18 cellular contexts compared by ENCODE assay signal in genomic region chr3:194308635-194309213, GRCh38. TPM values are rescaled to one million over a fixed set of nuclear protein-coding genes. Genes with fewer than 3 reads are reported as not detected.
DNase-seq lines count a peak whose midpoint lies in the region; FAIRE-seq and TF ChIP-seq lines count a peak whose summit lies in the region.
"Had no signal": no experiment of that assay in that cellular context is flagged by ENCODE, and none has a peak within 500 bp of the region (broad histone marks: within the 10 kb centered on the region; RNA-seq: fewer than 3 reads in every experiment).

No MANE protein-coding gene starts in this region.

- no peak overlapping the region for H3K27ac ChIP-seq in H1 (ENCODE audit: low read depth, low read length)
- no peak overlapping the region for H3K27ac ChIP-seq in esophagus squamous epithelium

- CTCF ChIA-PET in H1 (lab: Charles Lee; ENCODE audit: partially characterized antibody): interaction anchor here (1.0 to 3.5 kb wide), 6 partner anchors 8 to 528 kb away, joined by 3 to 13 read pairs (median 6); no protein-coding TSS in a partner anchor
- CTCF ChIA-PET in Caco-2 (lab: Charles Lee): no interaction called here

- no peak overlapping the region for H3K23ac ChIP-seq in H1 (ENCODE audit: insufficient read length)

- peaks cover 0 to 8% (median 0%) of the 10 kb centered on the region in 4 experiments; a peak in 2 of 7 replicates for H3K27me3 ChIP-seq in H1 (replicated peaks in 1 of 4; ENCODE audit: control insufficient read depth in 3 of 4, extremely low read depth in 1 of 4, insufficient read depth in 3 of 4, low read length in 3 of 4)
- no peaks in the 10 kb centered on the region for H3K27me3 ChIP-seq in Caco-2 (replicated peaks; ENCODE audit: control insufficient read depth, insufficient read depth, low read length)
- peaks cover 0 to 10% (median 0%) of the 10 kb centered on the region in 4 donors for H3K27me3 ChIP-seq in esophagus squamous epithelium

- H3K4me3 ChIP-seq in H1 (ENCODE audit: extremely low read depth in 1 of 4, insufficient read depth in 2 of 4, low read depth in 3 of 4, low read length in 4 of 4) (no peak overlapping the region), Caco-2 (ENCODE audit: low read depth, low read length) (no peak overlapping the region), esophagus squamous epithelium (no peak overlapping the region)

- H3K56ac ChIP-seq in H1 (replicated peaks; ENCODE audit: insufficient read length, low read depth, low read length): no peak overlapping the region

- no peak for TF ChIP-seq RAD21 in H1 (IDR thresholded peaks at IDR 0.05 in 1 of 2, conservative IDR thresholded peaks at IDR 0.05 in 1 of 2; ENCODE audit: low read depth in 2 of 2, low read length in 2 of 2)

- peaks cover 2% of the 10 kb centered on the region; the same call in 1 of the 2 replicates for H3K23me2 ChIP-seq in H1 (ENCODE audit: low read depth, low read length)

- no peak for TF ChIP-seq CTCF in H1 (IDR thresholded peaks at IDR 0.05; ENCODE audit: control extremely low read depth in 1 of 3, insufficient read depth in 1 of 3, low read depth in 1 of 3, low read length in 3 of 3)
- TF ChIP-seq CTCF in type B pancreatic cell (conservative IDR thresholded peaks at IDR 0.05): no peak
- no peak for TF ChIP-seq CTCF in Caco-2 (IDR thresholded peaks at IDR 0.05; ENCODE audit: insufficient read depth in 1 of 2, low read depth in 1 of 2, low read length in 1 of 2, severe bottlenecking in 1 of 2, unreplicated experiment in 1 of 2)
- TF ChIP-seq CTCF in esophagus squamous epithelium (IDR thresholded peaks at IDR 0.05): no peak

- H2BK5ac ChIP-seq in H1 (ENCODE audit: low read depth, low read length): no peak overlapping the region

- no peaks in the 10 kb centered on the region for H3K79me1 ChIP-seq in H1 (ENCODE audit: low read depth, low read length)

- no peaks in the 10 kb centered on the region for H3K9me3 ChIP-seq in H1 (ENCODE audit: insufficient read depth in 2 of 2, low read depth in 1 of 2, low read length in 1 of 2)
- no peaks in the 10 kb centered on the region for H3K9me3 ChIP-seq in Caco-2
- no peaks in the 10 kb centered on the region for H3K9me3 ChIP-seq in esophagus squamous epithelium

- peak overlapping the region; percentile 80 for H3K4me3 Mint-ChIP-seq in type B pancreatic cell
- no peak overlapping the region for H3K4me3 Mint-ChIP-seq in Caco-2 (ENCODE audit: unreplicated experiment)
- H3K4me3 Mint-ChIP-seq: HFFc6 had no signal

- H2BK12ac ChIP-seq in H1 (ENCODE audit: low read depth, low read length): 0 out of 2 replicates have a peak overlapping the region, but pooled peaks have one; percentile 52

- no peak overlapping the region for H3K14ac ChIP-seq in H1 (ENCODE audit: insufficient read length)

- no TSS peak for BruUV-seq in Caco-2 (replicated peaks; lab: Mats Ljungman, UMichigan)

- H2BK120ac ChIP-seq in H1 (replicated peaks; ENCODE audit: low read depth, low read length): no peak overlapping the region

- peaks cover 11% of the 10 kb centered on the region for H3K27me3 Mint-ChIP-seq in type B pancreatic cell
- H3K27me3 Mint-ChIP-seq in Caco-2 (ENCODE audit: insufficient read depth, unreplicated experiment): no peaks in the 10 kb centered on the region

- 91% methylated on average over 4 of the region's 4 CpGs; no CpG with 5 or more reads in 1 of the 2 experiments for WGBS in H1 (ENCODE audit: extremely low coverage in 1 of 2, insufficient coverage in 1 of 2, insufficient read length in 1 of 2, insufficient replicate concordance in 2 of 2, low coverage in 1 of 2, low lambda C conversion rate in 2 of 2, missing lambda C conversion rate in 1 of 2), 2 experiments
- WGBS in esophagus squamous epithelium, 2 donors: 45 to 64% methylated on average over 3 to 4 of the region's 4 CpGs

- no peak overlapping the region for H3K9ac ChIP-seq in H1 (replicated peaks in 1 of 4; ENCODE audit: extremely low read depth in 1 of 4, low read depth in 3 of 4, low read length in 3 of 4)

- H2AK5ac ChIP-seq in H1 (ENCODE audit: low read depth, low read length): no peak overlapping the region

- DNase-seq in activated effector memory CD4-positive, alpha-beta T cell treated with anti-CD3 and anti-CD28 coated beads, Interleukin-2, amount 50 U/mL, for 16 hours: peak; percentile 17
- no peak for DNase-seq in activated effector memory CD4-positive, alpha-beta T cell treated with Interleukin-2 at 50 U/mL for 16 hours
- peak; percentile 93 for DNase-seq in NCI-H1105 treated with DMSO at 0.1 percent for 48 hours (lab: John Stamatoyannopoulos, UW)
- no peak for DNase-seq in H1 (ENCODE audit: low read depth in 1 of 2, low spot score in 2 of 2)
- no peak for DNase-seq in type B pancreatic cell (ENCODE audit: extremely low spot score, unreplicated experiment)
- DNase-seq in Caco-2: no peak
- DNase-seq in esophagus squamous epithelium (lab: John Stamatoyannopoulos, UW): no peak
- DNase-seq in anterior cingulate cortex (lab: John Stamatoyannopoulos, UW): no peak
- DNase-seq: activated CD4-positive, alpha-beta T cell treated with anti-CD3 and anti-CD28 coated beads, Interleukin-2, amount 50 U/mL, for 4 hours; activated gamma-delta T cell; effector memory CD4-positive, alpha-beta T cell; HFFc6; mesendoderm; NCI-H1930; NCI-H774; small intestine; stimulated activated naive CD4-positive, alpha-beta T cell treated with Interleukin-2 at 50 U/mL for 16 hours had no signal

- H3K79me2 ChIP-seq in H1 (ENCODE audit: control insufficient read depth in 1 of 2, insufficient read depth in 2 of 2, low read length in 2 of 2): no peaks in the 10 kb centered on the region

- intact Hi-C loops in Caco-2 (cut with micrococcal nuclease; ENCODE audit: unreplicated experiment): no loop called here
- intact Hi-C loops in esophagus squamous epithelium (cut with DNase I): no loop called here

- H3K4me2 ChIP-seq in H1 (ENCODE audit: insufficient read depth in 1 of 2, low read depth in 2 of 2, low read length in 2 of 2): no peak overlapping the region

- H3K9me3 Mint-ChIP-seq in type B pancreatic cell (no peaks in the 10 kb centered on the region), Caco-2 (ENCODE audit: unreplicated experiment) (no peaks in the 10 kb centered on the region)
- H3K9me3 Mint-ChIP-seq: HFFc6 had no signal

- no peak overlapping the region for H3K18ac ChIP-seq in H1 (ENCODE audit: extremely low read depth, low read length)

- FAIRE-seq in H1 (lab: Jason Lieb, UNC): no peak
- FAIRE-seq: frontal cortex, small intestine had no signal

- no peak for TF ChIP-seq EP300 in H1 (IDR thresholded peaks at IDR 0.05; ENCODE audit: borderline replicate concordance in 1 of 2, low read depth in 2 of 2, low read length in 2 of 2)

- H3K4ac ChIP-seq in H1 (replicated peaks; ENCODE audit: insufficient read length, low read depth, low read length): no peak overlapping the region

- no peak overlapping the region for H2AFZ ChIP-seq in H1 (ENCODE audit: low read length)

- POLR2A ChIA-PET in H1 (lab: Charles Lee; ENCODE audit: partially characterized antibody) (interaction anchor here (0.6 to 4.8 kb wide), 4 partner anchors 11 to 147 kb away, joined by 3 to 28 read pairs (median 4); no protein-coding TSS in a partner anchor), Caco-2 (lab: Charles Lee) (no interaction called here)

- H3K4me1 Mint-ChIP-seq in type B pancreatic cell (ENCODE audit: unreplicated experiment): peaks cover 58% of the 10 kb centered on the region
- H3K4me1 Mint-ChIP-seq in Caco-2 (ENCODE audit: low read depth, unreplicated experiment): peaks cover 22% of the 10 kb centered on the region

- no peak overlapping the region for H4K5ac ChIP-seq in H1 (ENCODE audit: insufficient read length, low read depth, low read length)

- H3K27ac Mint-ChIP-seq in type B pancreatic cell (peak overlapping the region; percentile 41), Caco-2 (ENCODE audit: unreplicated experiment) (no peak overlapping the region)
- H3K27ac Mint-ChIP-seq: HFFc6 had no signal

- no peak overlapping the region for H2BK20ac ChIP-seq in H1 (ENCODE audit: low read length)

- no peaks in the 10 kb centered on the region for H4K20me1 ChIP-seq in H1 (replicated peaks in 1 of 2; ENCODE audit: control insufficient read depth in 1 of 2, insufficient read depth in 2 of 2, low read length in 2 of 2)

- no peak overlapping the region for H2BK15ac ChIP-seq in H1 (ENCODE audit: low read length)

- H4K8ac ChIP-seq in H1 (ENCODE audit: extremely low read depth, insufficient read depth, low read length): no peak overlapping the region

- TF ChIP-seq POLR2A in H1 (IDR thresholded peaks at IDR 0.05; ENCODE audit: control extremely low read depth in 1 of 2, low read depth in 2 of 2, low read length in 2 of 2): no peak
- no peak for TF ChIP-seq POLR2A in esophagus squamous epithelium (IDR thresholded peaks at IDR 0.05)

- H3K36me3 ChIP-seq in H1 (ENCODE audit: control insufficient read depth in 2 of 4, insufficient read depth in 4 of 4, low read length in 3 of 4): no peaks in the 10 kb centered on the region
- no peaks in the 10 kb centered on the region for H3K36me3 ChIP-seq in Caco-2 (ENCODE audit: control insufficient read depth, insufficient read depth, low read length)
- no peaks in the 10 kb centered on the region for H3K36me3 ChIP-seq in esophagus squamous epithelium

- peaks cover 6 to 30% (median 17%) of the 10 kb centered on the region in 4 experiments for H3K4me1 ChIP-seq in H1 (replicated peaks in 1 of 4; ENCODE audit: control insufficient read depth in 3 of 4, insufficient read depth in 4 of 4, low read length in 3 of 4)
- peaks cover 24% of the 10 kb centered on the region for H3K4me1 ChIP-seq in Caco-2
- H3K4me1 ChIP-seq in esophagus squamous epithelium: peaks cover 0 to 53% (median 22%) of the 10 kb centered on the region in 3 donors

- no peak overlapping the region for H4K91ac ChIP-seq in H1 (replicated peaks; ENCODE audit: insufficient read length, low read length)

- H3K36me3 Mint-ChIP-seq in type B pancreatic cell (peaks cover 13% of the 10 kb centered on the region), Caco-2 (ENCODE audit: insufficient read depth, unreplicated experiment) (no peaks in the 10 kb centered on the region)

RNA-seq across cellular contexts. Expression of gene CPN2, which starts 42.4 kb away (rescaled TPM):
- total RNA-seq in H1 (2021; fragmentation: NEBNext Ultra II Directional; extraction: Animal tissue kit (Norgen Biotek cat#: 25700)): not detected in 2 replicates
- polyA plus RNA-seq in H1 (2011; rRNA removed): 0.03 TPM in 1 of 2 replicates, not detected in the other
- not detected for polyA plus RNA-seq in H1 (2011; cell fraction: cytosol; rRNA removed)
- polyA plus RNA-seq in H1 (2011; cell fraction: nucleus; rRNA removed): not detected
- polyA plus RNA-seq in H1 (2012, experiment 1 of 2): 0.12 TPM in 1 of 4 replicates, not detected in the others
- polyA plus RNA-seq in H1 (2012, experiment 2 of 2): not detected
- 0.02 TPM for polyA plus RNA-seq in H1 (2013, experiment 1 of 2)
- polyA plus RNA-seq in H1 (2013, experiment 2 of 2): 0.02 TPM
- not detected in 2 replicates for polyA minus RNA-seq in H1 (2011; rRNA and poly(A)+ RNA removed)
- polyA minus RNA-seq in H1 (2011; cell fraction: cytosol; rRNA and poly(A)+ RNA removed): not detected
- polyA minus RNA-seq in H1 (2011; cell fraction: nucleus; rRNA and poly(A)+ RNA removed): not detected
- total RNA-seq in type B pancreatic cell (ENCODE audit: low replicate concordance) (not detected in 2 replicates), Caco-2 (2022) (not detected in 2 replicates), esophagus squamous epithelium (not detected)
- total RNA-seq: frontal cortex had no signal
- polyA plus RNA-seq: small intestine had no signal

Comparison
In these comparisons a context has a peak if more than half of its experiments do, and no peak if none do; other contexts are left out.
1. DNase-seq: peak in activated effector memory CD4-positive, alpha-beta T cell treated with anti-CD3 and anti-CD28 coated beads, Interleukin-2, amount 50 U/mL, for 16 hours (single experiment) and NCI-H1105 treated with DMSO at 0.1 percent for 48 hours (single experiment); none in activated effector memory CD4-positive, alpha-beta T cell treated with Interleukin-2 at 50 U/mL for 16 hours (single experiment), H1 (0 of 2), type B pancreatic cell (single experiment), Caco-2 (0 of 2), esophagus squamous epithelium (single experiment) and anterior cingulate cortex (0 of 58).